16 cellular contexts compared by ENCODE assay signal in genomic region chr16:67053767-67054334, GRCh38. TPM values are rescaled to one million over a fixed set of nuclear protein-coding genes. Genes with fewer than 3 reads are reported as not detected.
DNase-seq lines count a peak whose midpoint lies in the region; ATAC-seq and TF ChIP-seq lines count a peak whose summit lies in the region.
"Had no signal": no experiment of that assay in that cellular context is flagged by ENCODE, and none has a peak within 500 bp of the region (broad histone marks: within the 10 kb centered on the region; RNA-seq: fewer than 3 reads in every experiment).

No MANE protein-coding gene starts in this region.

- CTCF ChIA-PET in MCF 10A (lab: Yijun Ruan, JAX), result interaction anchor here (0.6 kb wide), 1 partner anchor 59 kb away, joined by 3 read pairs; no protein-coding TSS in a partner anchor

- TF ChIP-seq CTCF in MCF 10A (IDR thresholded peaks at IDR 0.05; ENCODE audit: unreplicated experiment) (no peak), breast epithelium (IDR thresholded peaks at IDR 0.05) (no peak), heart left ventricle (IDR thresholded peaks at IDR 0.05) (no peak)

- no peaks in the 10 kb centered on the region for H3K9me3 ChIP-seq in breast epithelium
- no peaks in the 10 kb centered on the region for H3K9me3 ChIP-seq in Karpas-422 (ENCODE audit: low read length)
- peaks cover 0 to 5% (median 0%) of the 10 kb centered on the region in 12 donors for H3K9me3 ChIP-seq in heart left ventricle
- H3K9me3 ChIP-seq: ovary, tibial artery had no signal

- no TSS peak for BruUV-seq in MCF 10A (replicated peaks; lab: Mats Ljungman, UMichigan)

- H3K36me3 ChIP-seq in breast epithelium (no peaks in the 10 kb centered on the region), Karpas-422 (ENCODE audit: insufficient read depth, low read length) (peaks cover 11% of the 10 kb centered on the region; the same call in 1 of the 2 replicates), heart left ventricle (peaks cover 0 to 18% (median 5%) of the 10 kb centered on the region in 9 donors)
- H3K36me3 ChIP-seq: ovary had no signal

- H3K4me3 ChIP-seq in breast epithelium (no peak overlapping the region), Karpas-422 (ENCODE audit: low read length) (no peak overlapping the region), heart left ventricle (no peak overlapping the region)
- H3K4me3 ChIP-seq: ovary, tibial artery had no signal

- TF ChIP-seq POLR2A in breast epithelium (IDR thresholded peaks at IDR 0.05) (no peak), heart left ventricle (IDR thresholded peaks at IDR 0.05) (no peak)

- H3K4me1 ChIP-seq in breast epithelium, result no peaks in the 10 kb centered on the region
- H3K4me1 ChIP-seq in Karpas-422 (ENCODE audit: low read length), result no peaks in the 10 kb centered on the region
- peaks cover 0 to 40% (median 0%) of the 10 kb centered on the region in 12 donors for H3K4me1 ChIP-seq in heart left ventricle
- H3K4me1 ChIP-seq: tibial artery had no signal

- no peaks in the 10 kb centered on the region for H3K9me2 ChIP-seq in Karpas-422 (replicated peaks; ENCODE audit: insufficient read depth, low read length)

- H3K27ac Mint-ChIP-seq in MCF 10A (ENCODE audit: low read depth, unreplicated experiment) (peak overlapping the region; percentile 43), memory B cell (peak overlapping the region; percentile 9)
- H3K27ac Mint-ChIP-seq in activated T-helper 1 cell treated with anti-CD3 and anti-CD28 coated beads, Interleukin-12 subunit alpha, Interleukin-12 subunit beta, Interleukin-2, Interleukin-4 antibody, amounts not matched to agents 30 ng/mL and 10 ng/mL and 1 ng/mL, durations not matched to agents 14 hours and 24 hours and 36 hours, result peak overlapping the region; percentile 82

- no peak overlapping the region for H3K4me2 ChIP-seq in Karpas-422 (ENCODE audit: low read depth, low read length, poor library complexity, severe bottlenecking)

- no peak overlapping the region for H3K27ac ChIP-seq in breast epithelium
- H3K27ac ChIP-seq in Karpas-422 (ENCODE audit: low read length), result no peak overlapping the region
- peak overlapping the region in 1 of 12 donors; percentile 46 for H3K27ac ChIP-seq in heart left ventricle
- H3K27ac ChIP-seq: ovary, tibial artery had no signal

- H3K4me1 Mint-ChIP-seq in MCF 10A (ENCODE audit: insufficient read depth, unreplicated experiment), result peaks cover 11% of the 10 kb centered on the region
- H3K4me1 Mint-ChIP-seq in activated T-helper 1 cell treated with anti-CD3 and anti-CD28 coated beads, Interleukin-12 subunit alpha, Interleukin-12 subunit beta, Interleukin-2, Interleukin-4 antibody, amounts not matched to agents 30 ng/mL and 10 ng/mL and 1 ng/mL, durations not matched to agents 14 hours and 24 hours and 36 hours (ENCODE audit: low read depth), result peaks cover 56% of the 10 kb centered on the region
- H3K4me1 Mint-ChIP-seq in memory B cell, result peaks cover 19% of the 10 kb centered on the region

- peaks cover 93% of the 10 kb centered on the region for H3K79me2 ChIP-seq in Karpas-422 (ENCODE audit: low read length)

- WGBS in heart left ventricle, 4 donors, result 87 to 91% (median 90%) methylated on average over 4 of the region's 4 CpGs

- no peaks in the 10 kb centered on the region for H3K27me3 ChIP-seq in breast epithelium
- H3K27me3 ChIP-seq in Karpas-422 (ENCODE audit: low read length), result no peaks in the 10 kb centered on the region
- H3K27me3 ChIP-seq in heart left ventricle, result no peaks in the 10 kb centered on the region
- H3K27me3 ChIP-seq: ovary, tibial artery had no signal

- intact Hi-C loops in MCF 10A (cut with micrococcal nuclease), result no loop called here
- intact Hi-C loops in breast epithelium (cut with DNase I; ENCODE audit: low total_unique reads), result no loop called here
- intact Hi-C loops in activated T-helper 1 cell treated with anti-CD3 and anti-CD28 coated beads, Interleukin-12 subunit alpha, Interleukin-12 subunit beta, Interleukin-2, Interleukin-4 antibody, amounts not matched to agents 30 ng/mL and 10 ng/mL and 1 ng/mL, durations not matched to agents 14 hours and 24 hours and 36 hours (cut with micrococcal nuclease), result loop anchor here (2.0 to 5.0 kb wide), 4 partner anchors 37 to 55 kb away; partner anchors contain the start of gene PHAF1
- intact Hi-C loops in heart left ventricle (cut with DNase I), result no loop called here

- DNase-seq in MCF 10A (ENCODE audit: unreplicated experiment) (no peak), breast epithelium (ENCODE audit: low spot score in 2 of 2) (no peak), memory B cell (ENCODE audit: low spot score in 2 of 2) (no peak), DMS153 treated with DMSO at 0.1 percent for 48 hours (lab: John Stamatoyannopoulos, UW; ENCODE audit: unreplicated experiment) (no peak), DMS53 (lab: John Stamatoyannopoulos, UW) (no peak), Karpas-422 (no peak), heart left ventricle (no peak)
- DNase-seq in activated T-helper 1 cell treated with anti-CD3 and anti-CD28 coated beads, Interleukin-12 subunit alpha, Interleukin-12 subunit beta, Interleukin-2, Interleukin-4 antibody, amounts not matched to agents 30 ng/mL and 10 ng/mL and 1 ng/mL, durations not matched to agents 14 hours and 24 hours and 36 hours (ENCODE audit: low spot score), result no peak
- DNase-seq: activated gamma-delta T cell treated with Interleukin-2 at 50 U/mL for 16 hours; DND-41; NCI-H1105 treated with DMSO at 0.1 percent for 48 hours; NCI-H345; ovary; stimulated activated CD4-positive, alpha-beta T cell treated with anti-CD3 and anti-CD28 coated beads, Interleukin-12 subunit alpha, Interleukin-12 subunit beta, amount 100 ng/mL, for 4 hours; SW 1271; tibial artery had no signal

- H3K4me3 Mint-ChIP-seq in MCF 10A (ENCODE audit: unreplicated experiment) (no peak overlapping the region), memory B cell (no peak overlapping the region)
- peak overlapping the region; percentile 69 for H3K4me3 Mint-ChIP-seq in activated T-helper 1 cell treated with anti-CD3 and anti-CD28 coated beads, Interleukin-12 subunit alpha, Interleukin-12 subunit beta, Interleukin-2, Interleukin-4 antibody, amounts not matched to agents 30 ng/mL and 10 ng/mL and 1 ng/mL, durations not matched to agents 14 hours and 24 hours and 36 hours

- no peak for ATAC-seq in memory B cell (ENCODE audit: low read depth)
- ATAC-seq in heart left ventricle, result no peak

- no peaks in the 10 kb centered on the region for H4K20me1 ChIP-seq in Karpas-422 (ENCODE audit: insufficient read depth, low read depth, low read length)

- no peaks in the 10 kb centered on the region for H3K9me3 Mint-ChIP-seq in MCF 10A (ENCODE audit: unreplicated experiment)
- no peaks in the 10 kb centered on the region for H3K9me3 Mint-ChIP-seq in activated T-helper 1 cell treated with anti-CD3 and anti-CD28 coated beads, Interleukin-12 subunit alpha, Interleukin-12 subunit beta, Interleukin-2, Interleukin-4 antibody, amounts not matched to agents 30 ng/mL and 10 ng/mL and 1 ng/mL, durations not matched to agents 14 hours and 24 hours and 36 hours
- H3K9me3 Mint-ChIP-seq in memory B cell, result no peaks in the 10 kb centered on the region

- no peaks in the 10 kb centered on the region for H3K27me3 Mint-ChIP-seq in MCF 10A (ENCODE audit: insufficient read depth, unreplicated experiment)
- no peaks in the 10 kb centered on the region for H3K27me3 Mint-ChIP-seq in activated T-helper 1 cell treated with anti-CD3 and anti-CD28 coated beads, Interleukin-12 subunit alpha, Interleukin-12 subunit beta, Interleukin-2, Interleukin-4 antibody, amounts not matched to agents 30 ng/mL and 10 ng/mL and 1 ng/mL, durations not matched to agents 14 hours and 24 hours and 36 hours (ENCODE audit: insufficient read depth)
- no peaks in the 10 kb centered on the region for H3K27me3 Mint-ChIP-seq in memory B cell

- no peak overlapping the region for H2AFZ ChIP-seq in Karpas-422 (ENCODE audit: low read length)

- POLR2A ChIA-PET in MCF 10A (lab: Yijun Ruan, JAX), result interaction anchor here (3.7 to 4.5 kb wide), 2 partner anchors 10 to 24 kb away, joined by 22 to 37 read pairs; partner anchors contain the start of gene CBFB

- no peak overlapping the region for H3K9ac ChIP-seq in Karpas-422 (ENCODE audit: low read length)

- peaks cover 25% of the 10 kb centered on the region for H3K36me3 Mint-ChIP-seq in MCF 10A (ENCODE audit: insufficient read depth, unreplicated experiment)
- H3K36me3 Mint-ChIP-seq in activated T-helper 1 cell treated with anti-CD3 and anti-CD28 coated beads, Interleukin-12 subunit alpha, Interleukin-12 subunit beta, Interleukin-2, Interleukin-4 antibody, amounts not matched to agents 30 ng/mL and 10 ng/mL and 1 ng/mL, durations not matched to agents 14 hours and 24 hours and 36 hours (ENCODE audit: low read depth), result peaks cover 17% of the 10 kb centered on the region
- H3K36me3 Mint-ChIP-seq in memory B cell, result peaks cover 18% of the 10 kb centered on the region

RNA-seq across cellular contexts. Expression of gene CBFB, which starts 24.9 kb away (rescaled TPM):
- total RNA-seq in MCF 10A (2022), result 87.1 and 105 TPM in 2 replicates
- 10 to 100 TPM; 48.5 to 69.1 (median 52.3) TPM for total RNA-seq in breast epithelium
- 171 and 175 TPM in 2 replicates for total RNA-seq in activated T-helper 1 cell treated with anti-CD3 and anti-CD28 coated beads, Interleukin-12 subunit alpha, Interleukin-12 subunit beta, Interleukin-2, Interleukin-4 antibody, amounts not matched to agents 30 ng/mL and 10 ng/mL and 1 ng/mL, durations not matched to agents 14 hours and 24 hours and 36 hours
- 55.6 and 79.3 TPM in 2 replicates for total RNA-seq in Karpas-422 (2014; rRNA removed; shearing (Covaris generic); ENCODE audit: low replicate concordance)
- 10 to 100 TPM; 16.4 to 53.6 (median 28.1) TPM for total RNA-seq in heart left ventricle
- 10 to 100 TPM; 11.3 to 41.0 TPM for polyA plus RNA-seq in heart left ventricle

RNA-seq across cellular contexts. Expression of gene PHAF1, which starts 55.9 kb away (rescaled TPM):
- 13.8 and 14.5 TPM in 2 replicates for total RNA-seq in MCF 10A (2022)
- total RNA-seq in breast epithelium, result 10 to 100 TPM; 17.8 to 31.8 (median 27.1) TPM
- 20.5 and 20.6 TPM in 2 replicates for total RNA-seq in activated T-helper 1 cell treated with anti-CD3 and anti-CD28 coated beads, Interleukin-12 subunit alpha, Interleukin-12 subunit beta, Interleukin-2, Interleukin-4 antibody, amounts not matched to agents 30 ng/mL and 10 ng/mL and 1 ng/mL, durations not matched to agents 14 hours and 24 hours and 36 hours
- 16.8 and 30.7 TPM in 2 replicates for total RNA-seq in Karpas-422 (2014; rRNA removed; shearing (Covaris generic); ENCODE audit: low replicate concordance)
- total RNA-seq in heart left ventricle, result 10 to 100 TPM in 5 of 9 donors, 1 to 10 TPM in 4; 8.4 to 17.8 (median 11.6) TPM
- polyA plus RNA-seq in heart left ventricle, result 10 to 100 TPM in 1 of 2 donors, 1 to 10 TPM in 1; 5.6 to 11.6 TPM

Comparison
In these comparisons a context has a peak if more than half of its experiments do, and no peak if none do; other contexts are left out.
1. H3K27ac Mint-ChIP-seq: peak in every context shown above with its lines; median percentile 82 in activated T-helper 1 cell treated with anti-CD3 and anti-CD28 coated beads, Interleukin-12 subunit alpha, Interleukin-12 subunit beta, Interleukin-2, Interleukin-4 antibody, amounts not matched to agents 30 ng/mL and 10 ng/mL and 1 ng/mL, durations not matched to agents 14 hours and 24 hours and 36 hours; 43 in MCF 10A; 9 in memory B cell.